Comparison of ENCODE assay signal across 8 cellular contexts in genomic region chr20:39885975-39886649, GRCh38.
DNase-seq lines count a peak whose midpoint lies in the region; ATAC-seq and TF ChIP-seq lines count a peak whose summit lies in the region.

No MANE protein-coding gene starts in this region.

- H3K4me3 ChIP-seq in DND-41 (ENCODE audit: low read depth in 1 of 2, low read length in 2 of 2) (no peak overlapping the region), fibroblast of pulmonary artery (replicated peaks; ENCODE audit: low read depth, low read length) (no peak overlapping the region), osteoblast (ENCODE audit: insufficient read depth, low read length) (no peak overlapping the region)

- no peak overlapping the region for H3K9ac ChIP-seq in DND-41 (ENCODE audit: low read depth, low read length)

- H3K36me3 ChIP-seq in DND-41 (ENCODE audit: insufficient read depth, low read length), result no peaks in the 10 kb centered on the region
- no peaks in the 10 kb centered on the region for H3K36me3 ChIP-seq in osteoblast (ENCODE audit: insufficient read depth, low read length)

- H3K27ac ChIP-seq in DND-41 (ENCODE audit: low read length) (no peak overlapping the region), osteoblast (ENCODE audit: low read depth, low read length) (peak overlapping the region; percentile 57)

- H3K9me3 ChIP-seq in DND-41 (ENCODE audit: insufficient read depth, low read length, severe bottlenecking), result peaks cover 4% of the 10 kb centered on the region
- no peaks in the 10 kb centered on the region for H3K9me3 ChIP-seq in osteoblast (ENCODE audit: low read depth, low read length)

- ATAC-seq in DND-41 (ENCODE audit: insufficient read depth, low read depth), result peak; percentile 55; the same call in 2 of the 3 replicates
- ATAC-seq in GM21529 (IDR thresholded peaks at IDR 0.05; ENCODE audit: unreplicated experiment), result no peak
- ATAC-seq in GM21447 (IDR thresholded peaks at IDR 0.05; ENCODE audit: unreplicated experiment), result no peak
- ATAC-seq in HG03097 (IDR thresholded peaks at IDR 0.05; ENCODE audit: low FRiP score, unreplicated experiment), result no peak

- no peak overlapping the region for H3K4me2 ChIP-seq in DND-41 (ENCODE audit: insufficient read depth, low read length)
- no peak overlapping the region for H3K4me2 ChIP-seq in osteoblast (ENCODE audit: insufficient read depth, low read length)

- H3K4me1 ChIP-seq in DND-41 (ENCODE audit: insufficient read depth, low read length) (no peaks in the 10 kb centered on the region), osteoblast (ENCODE audit: insufficient read depth, low read length) (peaks cover 14% of the 10 kb centered on the region)

- DNase-seq in DND-41 (peak; percentile 54), HK-2 (ENCODE audit: unreplicated experiment) (peak; percentile 42), SKM-1 (lab: John Stamatoyannopoulos, UW; ENCODE audit: unreplicated experiment) (peak; percentile 31), fibroblast of pulmonary artery (ENCODE audit: low read depth) (peak; percentile 69), osteoblast (ENCODE audit: insufficient read length, low spot score, missing footprints) (no peak)

- H2AFZ ChIP-seq in DND-41 (ENCODE audit: low read depth, low read length), result no peak overlapping the region
- peak overlapping the region; percentile 18 for H2AFZ ChIP-seq in osteoblast (ENCODE audit: low read length)

- H3K79me2 ChIP-seq in DND-41 (ENCODE audit: insufficient read depth, low read length) (no peaks in the 10 kb centered on the region), osteoblast (ENCODE audit: insufficient read depth, low read length) (no peaks in the 10 kb centered on the region)

- H3K27me3 ChIP-seq in DND-41 (ENCODE audit: insufficient read depth, low read length, poor library complexity) (no peaks in the 10 kb centered on the region), osteoblast (ENCODE audit: insufficient read depth, low read length) (no peaks in the 10 kb centered on the region)

- no peaks in the 10 kb centered on the region for H4K20me1 ChIP-seq in DND-41 (ENCODE audit: insufficient read depth, low read length)
- H4K20me1 ChIP-seq in osteoblast (ENCODE audit: insufficient read depth, low read length), result no peaks in the 10 kb centered on the region

- TF ChIP-seq CTCF in DND-41 (IDR thresholded peaks at IDR 0.05; ENCODE audit: borderline replicate concordance, extremely low read depth, low read length, poor library complexity, severe bottlenecking) (peak; percentile 78), fibroblast of pulmonary artery (IDR thresholded peaks at IDR 0.05; ENCODE audit: low read length, missing control alignments) (peak; percentile 60), osteoblast (IDR thresholded peaks at IDR 0.05; ENCODE audit: extremely low read depth, low read depth, low read length) (peak; percentile 75)
